ENCODE assay signal across 10 cellular contexts in the genomic region with DNA sequence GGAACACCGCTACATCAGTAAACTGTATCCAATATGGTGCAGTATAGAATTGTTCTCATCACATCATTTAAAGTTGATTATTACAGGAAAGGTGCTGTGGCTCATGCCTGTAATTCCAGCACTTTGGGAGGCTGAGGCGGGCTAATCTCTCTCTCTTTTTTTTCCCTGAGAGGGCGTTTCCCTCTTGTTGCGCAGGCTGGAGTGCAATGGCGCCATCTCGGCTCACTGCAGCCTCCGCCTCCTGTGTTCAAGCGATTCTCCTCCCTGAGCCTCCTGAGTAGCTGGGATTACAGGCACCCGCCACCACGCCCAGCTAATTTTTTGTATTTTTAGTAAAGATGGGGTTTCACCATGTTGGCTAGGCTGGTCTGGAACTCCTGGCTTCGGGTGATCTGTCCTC. TPM values are rescaled to one million over a fixed set of nuclear protein-coding genes. Genes with fewer than 3 reads are reported as not detected.
DNase-seq lines count a peak whose midpoint lies in the region; ATAC-seq and TF ChIP-seq lines count a peak whose summit lies in the region.
"Not testable (repeated sequence)": the region's sequence is repeated elsewhere in the genome, so short reads cannot be mapped to it uniquely, and the experiment has no call there.
"Had no signal": no experiment of that assay in that cellular context is flagged by ENCODE, and none has a peak within 500 bp of the region (broad histone marks: within the 10 kb centered on the region; RNA-seq: fewer than 3 reads in every experiment).

No MANE protein-coding gene starts in this region.

- H4K20me1 ChIP-seq in SK-N-SH (ENCODE audit: insufficient read depth); mammary epithelial cell (ENCODE audit: insufficient read depth, low read length); hepatocyte (ENCODE audit: insufficient read depth, poor library complexity, severe bottlenecking); neural cell (ENCODE audit: insufficient read depth): not testable (repeated sequence)

- CTCF ChIA-PET in SK-N-SH (lab: Yijun Ruan, JAX), result interaction anchor here (1.5 kb wide), 1 partner anchor 10 kb away, joined by 4 read pairs; no protein-coding TSS in a partner anchor
- CTCF ChIA-PET in mammary epithelial cell (lab: Charles Lee; ENCODE audit: low non-redundant PET), result not testable (repeated sequence)

- not testable (repeated sequence) for H3K27me3 ChIP-seq in CD4-positive, CD25-positive, alpha-beta regulatory T cell (ENCODE audit: control insufficient read depth, insufficient read depth, low read length); HUES64 (ENCODE audit: insufficient read depth, low read length); SK-N-SH (ENCODE audit: insufficient read depth); mammary epithelial cell (ENCODE audit: insufficient read depth, low read length); hepatocyte; neural cell (ENCODE audit: insufficient read depth, low read depth, low read length); subcutaneous abdominal adipose tissue (ENCODE audit: control insufficient read depth in 5 of 5, insufficient read depth in 4 of 5, low read length in 5 of 5)

- dilution Hi-C loops in mammary epithelial cell (cut with HindIII; ENCODE audit: low sequenced_read_pairs), result not testable (repeated sequence)

- not testable (repeated sequence) for TF ChIP-seq EP300 in SK-N-SH (IDR thresholded peaks at IDR 0.05; ENCODE audit: borderline replicate concordance in 1 of 2, low read depth in 1 of 2, low read length in 1 of 2); neural cell (conservative IDR thresholded peaks at IDR 0.05; ENCODE audit: poor library complexity, severe bottlenecking)

- H3K4me1 Mint-ChIP-seq in CD4-positive, CD25-positive, alpha-beta regulatory T cell, result peaks cover 50 to 70% (median 60%) of the 10 kb centered on the region in 4 donors
- peaks cover 53% of the 10 kb centered on the region for H3K4me1 Mint-ChIP-seq in activated T-cell treated with anti-CD3 and anti-CD28 coated beads, Interleukin-2, amount 50 U/mL, for 72 hours (ENCODE audit: low read depth)

- TF ChIP-seq RAD21 in SK-N-SH (IDR thresholded peaks at IDR 0.05; ENCODE audit: low read length); neural cell (conservative IDR thresholded peaks at IDR 0.05): not testable (repeated sequence)

- H3K9ac ChIP-seq in HUES64 (ENCODE audit: low read depth, low read length); SK-N-SH; mammary epithelial cell (ENCODE audit: insufficient read depth, low read length); neural cell (ENCODE audit: low read length); subcutaneous abdominal adipose tissue (ENCODE audit: low read length in 5 of 5): not testable (repeated sequence)

- H3F3A ChIP-seq in SK-N-SH (replicated peaks; ENCODE audit: insufficient read depth); neural cell (ENCODE audit: insufficient read depth, low read length, poor library complexity, severe bottlenecking): not testable (repeated sequence)

- not testable (repeated sequence) for BruUV-seq in mammary epithelial cell (replicated peaks; lab: Mats Ljungman, UMichigan)

- H3K4me3 ChIP-seq in CD4-positive, CD25-positive, alpha-beta regulatory T cell (ENCODE audit: low read depth, low read length), result peak overlapping the region; percentile 98
- peak overlapping the region; percentile 94; the same call in 1 of the 2 replicates for H3K4me3 ChIP-seq in HUES64 (ENCODE audit: low read length)
- H3K4me3 ChIP-seq in SK-N-SH (ENCODE audit: low read depth in 2 of 2, low read length in 1 of 2); mammary epithelial cell (replicated peaks in 1 of 3; ENCODE audit: insufficient read depth in 1 of 3, low read depth in 2 of 3, low read length in 3 of 3); hepatocyte: not testable (repeated sequence)
- peak overlapping the region; percentile 91 for H3K4me3 ChIP-seq in neural cell (ENCODE audit: low read length)
- peak overlapping the region in 4 of 5 donors; percentile 92 to 98 (median 94) for H3K4me3 ChIP-seq in subcutaneous abdominal adipose tissue (ENCODE audit: low read depth in 1 of 5, low read length in 5 of 5)

- H3K4me1 ChIP-seq in CD4-positive, CD25-positive, alpha-beta regulatory T cell (ENCODE audit: control insufficient read depth, insufficient read depth, low read length, poor library complexity, severe bottlenecking), result peaks cover 19% of the 10 kb centered on the region
- not testable (repeated sequence) for H3K4me1 ChIP-seq in HUES64 (ENCODE audit: insufficient read depth, low read length); mammary epithelial cell (ENCODE audit: insufficient read depth, low read length)
- H3K4me1 ChIP-seq in SK-N-SH (ENCODE audit: control insufficient read depth in 1 of 2, insufficient read depth in 2 of 2, low read depth in 1 of 2, low read length in 1 of 2) (peaks cover 0 to 12% of the 10 kb centered on the region in 2 experiments; a peak in 2 of 4 replicates), hepatocyte (ENCODE audit: insufficient read depth) (peaks cover 21% of the 10 kb centered on the region), subcutaneous abdominal adipose tissue (ENCODE audit: control insufficient read depth in 5 of 5, insufficient read depth in 5 of 5, low read length in 5 of 5) (peaks cover 4 to 19% (median 17%) of the 10 kb centered on the region in 5 donors)

- not testable (repeated sequence) for DNase-seq in CD4-positive, CD25-positive, alpha-beta regulatory T cell; SK-N-SH; activated T-cell treated with anti-CD3 and anti-CD28 coated beads, Interleukin-2, amount 50 U/mL, for 72 hours; mammary epithelial cell; hepatocyte (ENCODE audit: low spot score)

- H3K9me3 ChIP-seq in CD4-positive, CD25-positive, alpha-beta regulatory T cell (ENCODE audit: control insufficient read depth in 2 of 2, low read length in 2 of 2); HUES64 (ENCODE audit: insufficient read depth, low read depth, low read length); SK-N-SH; mammary epithelial cell (replicated peaks; ENCODE audit: insufficient read depth, low read length); hepatocyte (ENCODE audit: low read depth); neural cell (ENCODE audit: low read length); subcutaneous abdominal adipose tissue (ENCODE audit: control insufficient read depth in 5 of 5, low read length in 5 of 5): not testable (repeated sequence)

- peaks cover 13% of the 10 kb centered on the region for H3K36me3 ChIP-seq in CD4-positive, CD25-positive, alpha-beta regulatory T cell (ENCODE audit: control insufficient read depth, insufficient read depth, low read length)
- peaks cover 20% of the 10 kb centered on the region for H3K36me3 ChIP-seq in HUES64 (ENCODE audit: insufficient read depth, low read length)
- peaks cover 6 to 26% of the 10 kb centered on the region in 2 experiments for H3K36me3 ChIP-seq in SK-N-SH (replicated peaks in 1 of 2; ENCODE audit: control insufficient read depth in 1 of 2, insufficient read depth in 2 of 2, low read length in 1 of 2)
- not testable (repeated sequence) for H3K36me3 ChIP-seq in mammary epithelial cell (ENCODE audit: insufficient read depth, low read length); hepatocyte (replicated peaks; ENCODE audit: insufficient read depth, low read depth); neural cell (ENCODE audit: insufficient read depth, low read length)
- peaks cover 0 to 16% (median 6%) of the 10 kb centered on the region in 5 donors for H3K36me3 ChIP-seq in subcutaneous abdominal adipose tissue (ENCODE audit: control insufficient read depth in 5 of 5, insufficient read depth in 5 of 5, low read length in 5 of 5)

- H3K27ac Mint-ChIP-seq in CD4-positive, CD25-positive, alpha-beta regulatory T cell, result peak overlapping the region in 2 of 3 donors; percentile 57 to 96
- H3K27ac Mint-ChIP-seq in activated T-cell treated with anti-CD3 and anti-CD28 coated beads, Interleukin-2, amount 50 U/mL, for 72 hours, result not testable (repeated sequence)

- POLR2A ChIA-PET in SK-N-SH (lab: Yijun Ruan, JAX), result not testable (repeated sequence)

- not testable (repeated sequence) for H3K9me3 Mint-ChIP-seq in CD4-positive, CD25-positive, alpha-beta regulatory T cell; activated T-cell treated with anti-CD3 and anti-CD28 coated beads, Interleukin-2, amount 50 U/mL, for 72 hours

- not testable (repeated sequence) for H3K27me3 Mint-ChIP-seq in CD4-positive, CD25-positive, alpha-beta regulatory T cell; activated T-cell treated with anti-CD3 and anti-CD28 coated beads, Interleukin-2, amount 50 U/mL, for 72 hours (ENCODE audit: low read depth)

- H3K79me2 ChIP-seq in SK-N-SH (ENCODE audit: insufficient read depth) (peaks cover 41% of the 10 kb centered on the region), mammary epithelial cell (ENCODE audit: insufficient read depth, low read length) (peaks cover 44% of the 10 kb centered on the region), hepatocyte (peaks cover 45% of the 10 kb centered on the region)
- not testable (repeated sequence) for H3K79me2 ChIP-seq in neural cell (replicated peaks; ENCODE audit: insufficient read depth, low read length)

- H3K9me2 ChIP-seq in SK-N-SH; hepatocyte (replicated peaks; ENCODE audit: insufficient read depth); neural cell (ENCODE audit: insufficient read depth, low read length): not testable (repeated sequence)

- intact Hi-C loops in mammary epithelial cell (cut with micrococcal nuclease), result loop anchor here (10.0 kb wide), 1 partner anchor 792 kb away; a partner anchor contains a TSS

- not testable (repeated sequence) for ATAC-seq in CD4-positive, CD25-positive, alpha-beta regulatory T cell (ENCODE audit: low read depth in 2 of 2); activated T-cell treated with anti-CD3 and anti-CD28 coated beads, Interleukin-2, amount 50 U/mL, for 72 hours (replicated peaks in 1 of 2)

- not testable (repeated sequence) for H3K27ac ChIP-seq in CD4-positive, CD25-positive, alpha-beta regulatory T cell (ENCODE audit: insufficient read depth, low read length, poor library complexity, severe bottlenecking); HUES64 (ENCODE audit: low read depth, low read length); SK-N-SH (ENCODE audit: low read depth in 2 of 2, low read length in 1 of 2); mammary epithelial cell (ENCODE audit: insufficient read depth, low read depth, low read length); hepatocyte; neural cell (ENCODE audit: low read length); subcutaneous abdominal adipose tissue (ENCODE audit: low read depth, low read length)

- in situ Hi-C loops in mammary epithelial cell (cut with MboI; ENCODE audit: low sequenced_read_pairs in 2 of 2), result not testable (repeated sequence)

- not testable (repeated sequence) for TF ChIP-seq CTCF in SK-N-SH (IDR thresholded peaks at IDR 0.05); mammary epithelial cell (conservative IDR thresholded peaks at IDR 0.05 in 1 of 2, IDR thresholded peaks at IDR 0.05 in 1 of 2; ENCODE audit: extremely low read depth in 1 of 2, insufficient read depth in 1 of 2, low read depth in 1 of 2, low read length in 2 of 2); hepatocyte (IDR thresholded peaks at IDR 0.05; ENCODE audit: poor library complexity); neural cell (IDR thresholded peaks at IDR 0.05; ENCODE audit: poor library complexity, severe bottlenecking)

- peak overlapping the region; percentile 81; the same call in 1 of the 2 replicates for H3K4me2 ChIP-seq in SK-N-SH
- peak overlapping the region; percentile 91 for H3K4me2 ChIP-seq in mammary epithelial cell (ENCODE audit: insufficient read depth, low read depth, low read length)
- peak overlapping the region; percentile 81 for H3K4me2 ChIP-seq in hepatocyte
- H3K4me2 ChIP-seq in neural cell (ENCODE audit: low read length), result not testable (repeated sequence)

- H3K36me3 Mint-ChIP-seq in CD4-positive, CD25-positive, alpha-beta regulatory T cell, result peaks cover 26% of the 10 kb centered on the region
- not testable (repeated sequence) for H3K36me3 Mint-ChIP-seq in activated T-cell treated with anti-CD3 and anti-CD28 coated beads, Interleukin-2, amount 50 U/mL, for 72 hours (ENCODE audit: insufficient read depth in 2 of 2)

- 97% methylated on average over 10 of the region's 11 CpGs for WGBS in HUES64
- over 99% methylated on average over 11 of the region's 11 CpGs for WGBS in SK-N-SH (ENCODE audit: low lambda C conversion rate)
- 98% methylated on average over 11 of the region's 11 CpGs for WGBS in mammary epithelial cell (ENCODE audit: low coverage, missing lambda C conversion rate)
- 97% methylated on average over 10 of the region's 11 CpGs for WGBS in hepatocyte (ENCODE audit: low lambda C conversion rate, missing lambda C conversion rate)

- H3K4me3 Mint-ChIP-seq in CD4-positive, CD25-positive, alpha-beta regulatory T cell, result peak overlapping the region; percentile 96 to 98 (median 96)
- H3K4me3 Mint-ChIP-seq in activated T-cell treated with anti-CD3 and anti-CD28 coated beads, Interleukin-2, amount 50 U/mL, for 72 hours, result peak overlapping the region; percentile 78 to 96

- H2AFZ ChIP-seq in SK-N-SH (ENCODE audit: low read depth); neural cell (ENCODE audit: low read depth, low read length): not testable (repeated sequence)
- H2AFZ ChIP-seq in mammary epithelial cell (ENCODE audit: low read depth, low read length), result peak overlapping the region; percentile 86
- peak overlapping the region; percentile 98 for H2AFZ ChIP-seq in hepatocyte

RNA-seq across cellular contexts. Expression of a gene that starts 1.5 kb away (rescaled TPM):
- total RNA-seq in CD4-positive, CD25-positive, alpha-beta regulatory T cell, result 32.7 TPM
- 10 to 100 TPM; 42.0 to 58.6 (median 49.2) TPM for polyA plus RNA-seq in CD4-positive, CD25-positive, alpha-beta regulatory T cell
- polyA plus RNA-seq in HUES64 (2013, experiment 1 of 2), result 39.7 TPM
- polyA plus RNA-seq in HUES64 (2013, experiment 2 of 2), result 50.2 TPM
- polyA plus RNA-seq in SK-N-SH (2012; rRNA removed), result 9.4 and 13.6 TPM in 2 replicates
- polyA plus RNA-seq in SK-N-SH (2012; cell fraction: cytosol; rRNA removed), result 18.8 and 21.4 TPM in 2 replicates
- polyA plus RNA-seq in SK-N-SH (2012; cell fraction: nucleus; rRNA removed), result 3.7 and 11.5 TPM in 2 replicates
- 10 to 100 TPM; 21.9 to 22.9 TPM for total RNA-seq in activated T-cell treated with anti-CD3 and anti-CD28 coated beads, Interleukin-2, amount 50 U/mL, for 72 hours
- 10 to 100 TPM; 17.0 to 26.7 TPM for total RNA-seq in mammary epithelial cell
- 7.0 TPM for polyA plus RNA-seq in mammary epithelial cell
- 7.6 TPM for polyA minus RNA-seq in mammary epithelial cell
- total RNA-seq in hepatocyte, result 52.2 and 62.6 TPM in 2 replicates
- polyA plus RNA-seq in hepatocyte, result 37.6 and 37.7 TPM in 2 replicates
- 19.8 and 23.1 TPM in 2 replicates for polyA plus RNA-seq in neural cell
- 20.0 and 26.2 TPM in 2 replicates for polyA minus RNA-seq in neural cell

RNA-seq across cellular contexts. Expression of a gene that starts 54.0 kb away (rescaled TPM):
- total RNA-seq in CD4-positive, CD25-positive, alpha-beta regulatory T cell, result not detected
- not detected for polyA plus RNA-seq in CD4-positive, CD25-positive, alpha-beta regulatory T cell
- polyA plus RNA-seq in HUES64 (2013, experiment 1 of 2), result not detected
- not detected for polyA plus RNA-seq in HUES64 (2013, experiment 2 of 2)
- polyA plus RNA-seq in SK-N-SH (2012; rRNA removed) (not detected in 2 replicates), mammary epithelial cell (not detected), hepatocyte (not detected in 2 replicates), neural cell (0.24 TPM in 1 of 2 replicates, not detected in the other)
- polyA plus RNA-seq in SK-N-SH (2012; cell fraction: cytosol; rRNA removed), result not detected in 2 replicates
- polyA plus RNA-seq in SK-N-SH (2012; cell fraction: nucleus; rRNA removed), result not detected in 2 replicates
- total RNA-seq in activated T-cell treated with anti-CD3 and anti-CD28 coated beads, Interleukin-2, amount 50 U/mL, for 72 hours, result not detected
- total RNA-seq in mammary epithelial cell (not detected), hepatocyte (0.07 TPM in 1 of 2 replicates, not detected in the other)
- polyA minus RNA-seq in mammary epithelial cell (not detected), neural cell (not detected in 2 replicates)
- total RNA-seq: mucosa of gallbladder, upper lobe of right lung had no signal
